Comparison of ENCODE assay signal across 8 cellular contexts in the genomic region with DNA sequence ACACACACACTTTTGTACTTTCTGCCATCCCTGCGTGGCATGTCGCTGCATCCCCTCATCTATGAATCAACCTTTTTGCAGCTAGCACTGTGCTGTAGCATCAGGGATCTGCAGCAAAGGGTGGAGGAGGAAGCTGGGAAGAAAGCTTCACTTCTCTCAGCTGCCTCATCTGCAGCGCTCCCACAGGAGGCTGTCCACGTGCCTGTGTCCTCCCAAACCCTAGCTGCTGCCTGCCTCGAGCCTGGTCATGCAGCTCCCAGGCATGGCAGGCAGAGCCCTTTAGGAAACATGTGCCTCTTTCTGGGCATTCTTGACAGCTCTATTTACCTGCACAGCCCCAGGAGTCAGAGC.
DNase-seq lines count a peak whose midpoint lies in the region; ATAC-seq and TF ChIP-seq lines count a peak whose summit lies in the region.

No MANE protein-coding gene starts in this region.

- no peak overlapping the region for H3K18ac ChIP-seq in mesendoderm (ENCODE audit: low read length)

- no peak overlapping the region for H2BK15ac ChIP-seq in mesendoderm (replicated peaks; ENCODE audit: low read depth)

- H3K79me1 ChIP-seq in mesendoderm (ENCODE audit: low read length): no peaks in the 10 kb centered on the region

- no peak for ATAC-seq in HG03354 (IDR thresholded peaks at IDR 0.05; ENCODE audit: poor library complexity, severe bottlenecking, unreplicated experiment)

- no peaks in the 10 kb centered on the region for H3K79me2 ChIP-seq in mesendoderm (ENCODE audit: control insufficient read depth, insufficient read depth, low read length)

- H3K4ac ChIP-seq in mesendoderm (ENCODE audit: low read depth, low read length): peak overlapping the region; percentile 56

- DNase-seq in AG04449 (ENCODE audit: low read depth, low spot score) (no peak), MG63 (peak; percentile 60), choroid plexus epithelial cell (ENCODE audit: low read depth) (peak; percentile 72), mesendoderm (no peak), ureter (ENCODE audit: low spot score) (peak; percentile 55), NCI-H187 treated with DMSO at 0.1 percent for 48 hours (lab: John Stamatoyannopoulos, UW) (no peak), NCI-H2171 treated with DMSO at 0.1 percent for 48 hours (lab: John Stamatoyannopoulos, UW) (no peak)

- POLR2A ChIA-PET in AG04449 (lab: Yijun Ruan, JAX): interaction anchor here (1.6 kb wide), 1 partner anchor 60 kb away, joined by 8 read pairs; no protein-coding TSS in a partner anchor

- peaks cover 6% of the 10 kb centered on the region for H3K4me1 ChIP-seq in mesendoderm (ENCODE audit: control insufficient read depth, low read depth, low read length)

- H3K4me2 ChIP-seq in mesendoderm (ENCODE audit: low read length): no peak overlapping the region

- H3K4me3 ChIP-seq in AG04449 (ENCODE audit: low read depth, low read length) (peak overlapping the region; percentile 23), MG63 (no peak overlapping the region), choroid plexus epithelial cell (ENCODE audit: low read depth, low read length) (no peak overlapping the region), mesendoderm (ENCODE audit: low read length) (no peak overlapping the region)

- no peak overlapping the region for H3K9ac ChIP-seq in mesendoderm (ENCODE audit: low read length)

- H3K27me3 ChIP-seq in MG63 (no peaks in the 10 kb centered on the region), mesendoderm (ENCODE audit: insufficient read depth, low read length, poor library complexity) (no peaks in the 10 kb centered on the region)

- H2AK5ac ChIP-seq in mesendoderm (ENCODE audit: low read length): no peak overlapping the region

- no peak overlapping the region for H3K27ac ChIP-seq in mesendoderm (ENCODE audit: low read depth, low read length)

- H2BK5ac ChIP-seq in mesendoderm (ENCODE audit: low read length): peak overlapping the region; percentile 41

- no peaks in the 10 kb centered on the region; the same call in 1 of the 2 replicates for H3K9me3 ChIP-seq in MG63

- H2BK120ac ChIP-seq in mesendoderm (ENCODE audit: low read depth, low read length): no peak overlapping the region

- peak overlapping the region; percentile 11 for H3K56ac ChIP-seq in mesendoderm (ENCODE audit: low read length)

- no peak overlapping the region for H4K8ac ChIP-seq in mesendoderm (ENCODE audit: low read depth, low read length)

- H3K23ac ChIP-seq in mesendoderm (ENCODE audit: low read length): no peak overlapping the region

- TF ChIP-seq CTCF in AG04449 (IDR thresholded peaks at IDR 0.05; ENCODE audit: insufficient read depth, low read length, missing control alignments): no peak
- TF ChIP-seq CTCF in choroid plexus epithelial cell (conservative IDR thresholded peaks at IDR 0.05; ENCODE audit: low read depth, low read length): no peak

- WGBS in mesendoderm (ENCODE audit: extremely low coverage, insufficient coverage, low lambda C conversion rate): no CpG with 5 or more reads among the region's 5 CpGs

- CTCF ChIA-PET in AG04449 (lab: Yijun Ruan, JAX): interaction anchor here (1.0 to 2.0 kb wide), 3 partner anchors 165 to 232 kb away, joined by 3 to 8 read pairs (median 4); no protein-coding TSS in a partner anchor

- no peak overlapping the region for H4K5ac ChIP-seq in mesendoderm (ENCODE audit: low read length)

- H3K36me3 ChIP-seq in MG63 (peaks cover 7% of the 10 kb centered on the region; the same call in 1 of the 2 replicates), mesendoderm (ENCODE audit: control insufficient read depth, insufficient read depth, low read length) (no peaks in the 10 kb centered on the region)

Comparison
In these comparisons a context has a peak if more than half of its experiments do, and no peak if none do; other contexts are left out.
1. DNase-seq: peak in MG63 (single experiment), choroid plexus epithelial cell (single experiment) and ureter (single experiment); none in AG04449 (single experiment), mesendoderm (single experiment), NCI-H187 treated with DMSO at 0.1 percent for 48 hours (single experiment) and NCI-H2171 treated with DMSO at 0.1 percent for 48 hours (single experiment).